In the genomic region with DNA sequence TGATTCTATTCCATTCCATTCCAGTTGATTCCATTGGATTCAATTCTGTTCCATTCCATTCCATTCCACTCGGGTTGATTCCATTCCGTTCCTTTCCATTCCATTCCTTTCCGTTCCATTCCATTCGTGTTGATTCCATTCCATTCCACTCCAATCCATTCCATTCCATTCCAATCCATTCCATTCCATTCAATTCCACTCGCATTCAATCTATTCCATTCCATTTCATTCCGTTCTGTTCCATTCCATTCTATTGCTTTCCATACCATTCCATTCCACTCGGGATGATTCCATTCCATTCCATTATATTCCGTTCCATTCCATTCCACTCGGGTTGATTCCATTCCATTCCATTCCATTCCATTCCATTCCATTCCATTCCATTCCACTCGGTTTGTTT, we compare ENCODE assay signal across 7 cellular contexts.
A peak's percentile ranks its signal among the peaks of the same experiment; 100 is the strongest.
DNase-seq lines count a peak whose midpoint lies in the region; ATAC-seq and TF ChIP-seq lines count a peak whose summit lies in the region.
"Not testable (repeated sequence)": the region's sequence is repeated elsewhere in the genome, so short reads cannot be mapped to it uniquely, and the experiment has no call there.

No MANE protein-coding gene starts in this region.

- H3K4me3 ChIP-seq in right cardiac atrium (ENCODE audit: low read length); neural progenitor cell: not testable (repeated sequence)

- intact Hi-C loops in right cardiac atrium (cut with DNase I), result not testable (repeated sequence)

- not testable (repeated sequence) for H3K79me2 ChIP-seq in neural progenitor cell (ENCODE audit: low read depth)

- not testable (repeated sequence) for H3F3A ChIP-seq in neural progenitor cell (ENCODE audit: low read depth)

- H3K27me3 ChIP-seq in right cardiac atrium (ENCODE audit: control insufficient read depth, insufficient read depth); neural progenitor cell: not testable (repeated sequence)

- H3K27ac Mint-ChIP-seq in T-helper 17 cell, neural progenitor cell: not testable (repeated sequence)

- TF ChIP-seq CTCF in neural progenitor cell (IDR thresholded peaks at IDR 0.05), result not testable (repeated sequence)

- peak; percentile 27 for ATAC-seq in GM18861 (IDR thresholded peaks at IDR 0.05; ENCODE audit: unreplicated experiment)
- peak; percentile 51 for ATAC-seq in HG02678 (IDR thresholded peaks at IDR 0.05; ENCODE audit: unreplicated experiment)
- ATAC-seq in T-helper 17 cell, result peak; percentile 25
- ATAC-seq in right cardiac atrium, result peak; percentile 85 to 89

- not testable (repeated sequence) for H3K4me1 ChIP-seq in right cardiac atrium (ENCODE audit: control insufficient read depth, insufficient read depth, low read length); neural progenitor cell

- not testable (repeated sequence) for H3K27me3 Mint-ChIP-seq in T-helper 17 cell
- H3K27me3 Mint-ChIP-seq in neural progenitor cell (ENCODE audit: insufficient read depth, low read depth), result peaks cover 17% of the 10 kb centered on the region

- H3K9me3 ChIP-seq in T-helper 17 cell (ENCODE audit: control insufficient read depth, low read length, poor library complexity, severe bottlenecking), result peaks cover 42% of the 10 kb centered on the region
- H3K9me3 ChIP-seq in right cardiac atrium (ENCODE audit: control insufficient read depth, low read length), result not testable (repeated sequence)
- H3K9me3 ChIP-seq in neural progenitor cell (ENCODE audit: low read depth), result peaks cover 17% of the 10 kb centered on the region

- DNase-seq in HT-29 (ENCODE audit: low spot score) (peak; percentile 54), dermis microvascular lymphatic vessel endothelial cell (ENCODE audit: low read depth in 2 of 2) (peak; percentile 56 to 64), neural progenitor cell (ENCODE audit: low spot score) (peak; percentile 34)
- not testable (repeated sequence) for DNase-seq in T-helper 17 cell, right cardiac atrium

- peaks cover 15% of the 10 kb centered on the region for H3K36me3 Mint-ChIP-seq in T-helper 17 cell (ENCODE audit: low read depth)
- H3K36me3 Mint-ChIP-seq in neural progenitor cell, result peaks cover 14% of the 10 kb centered on the region

- H3K4me2 ChIP-seq in neural progenitor cell, result not testable (repeated sequence)

- not testable (repeated sequence) for H3K27ac ChIP-seq in right cardiac atrium (ENCODE audit: low read length); neural progenitor cell

- not testable (repeated sequence) for H3K4me1 Mint-ChIP-seq in T-helper 17 cell, neural progenitor cell

- not testable (repeated sequence) for H2AFZ ChIP-seq in neural progenitor cell (replicated peaks)

- H3K9ac ChIP-seq in neural progenitor cell, result not testable (repeated sequence)

- not testable (repeated sequence) for H3K4me3 Mint-ChIP-seq in T-helper 17 cell, neural progenitor cell

- H4K20me1 ChIP-seq in neural progenitor cell (ENCODE audit: low read depth), result not testable (repeated sequence)

- H3K36me3 ChIP-seq in neural progenitor cell, result not testable (repeated sequence)

- peaks cover 46% of the 10 kb centered on the region for H3K9me3 Mint-ChIP-seq in neural progenitor cell

- 67% methylated on average over 10 of the region's 10 CpGs for WGBS in right cardiac atrium

Comparison
In these comparisons a context has a peak if more than half of its experiments do, and no peak if none do; other contexts are left out.
1. ATAC-seq: peak in every context shown above with its lines; median percentile 87 in right cardiac atrium; 51 in HG02678; 27 in GM18861; 25 in T-helper 17 cell.